ENCODE assay signal across 26 cellular contexts in genomic region chr5:33312631-33313030, GRCh38.
DNase-seq lines count a peak whose midpoint lies in the region; ATAC-seq, FAIRE-seq and TF ChIP-seq lines count a peak whose summit lies in the region.
"Had no signal": no experiment of that assay in that cellular context is flagged by ENCODE, and none has a peak within 500 bp of the region (broad histone marks: within the 10 kb centered on the region; RNA-seq: fewer than 3 reads in every experiment).

No MANE protein-coding gene starts in this region.

- no peak overlapping the region for H3K14ac ChIP-seq in trophoblast cell (ENCODE audit: low read length)

- intact Hi-C loops in OCI-LY7 (cut with micrococcal nuclease; ENCODE audit: unreplicated experiment) = no loop called here

- no peaks in the 10 kb centered on the region for H3K79me1 ChIP-seq in trophoblast cell (ENCODE audit: low read length)

- no peak overlapping the region for H2BK120ac ChIP-seq in trophoblast cell (ENCODE audit: insufficient read depth, low read length, poor library complexity)

- no peaks in the 10 kb centered on the region for H3K9me2 ChIP-seq in OCI-LY7 (ENCODE audit: insufficient read depth, low read length)

- no peak overlapping the region for H4K91ac ChIP-seq in trophoblast cell (ENCODE audit: low read depth, low read length)

- peak overlapping the region; percentile 46; the same call in 2 of the 3 replicates for H3K4me2 ChIP-seq in A549
- H3K4me2 ChIP-seq in OCI-LY7 (ENCODE audit: low read length) = no peak overlapping the region
- H3K4me2 ChIP-seq in keratinocyte (ENCODE audit: control insufficient read depth, extremely low read depth, insufficient read depth, low read depth, low read length) = no peak overlapping the region
- no peak overlapping the region for H3K4me2 ChIP-seq in trophoblast cell (ENCODE audit: low read length)
- H3K4me2 ChIP-seq: BLaER1, KMS-11 had no signal

- ATAC-seq in A549 = no peak
- ATAC-seq: activated naive CD8-positive, alpha-beta T cell treated with anti-CD3 and anti-CD28 coated beads, Interleukin-2, amount 50 U/mL, for 24 hours; left ventricle myocardium superior; naive thymus-derived CD8-positive, alpha-beta T cell had no signal

- POLR2A ChIA-PET in A549 (lab: Yijun Ruan, JAX) = interaction anchor here (0.5 to 1.2 kb wide), 2 partner anchors 9 to 220 kb away, joined by 4 read pairs; no protein-coding TSS in a partner anchor
- POLR2A ChIA-PET in OCI-LY7 (lab: Charles Lee) = interaction anchor here (0.8 to 1.7 kb wide), 3 partner anchors 18 to 57 kb away, joined by 3 read pairs; no protein-coding TSS in a partner anchor

- H3K18ac ChIP-seq in trophoblast cell (ENCODE audit: low read length) = no peak overlapping the region

- H4K8ac ChIP-seq in trophoblast cell (ENCODE audit: low read depth, low read length) = no peak overlapping the region

- no peak for TF ChIP-seq RAD21 in A549 (conservative IDR thresholded peaks at IDR 0.05 in 1 of 2, IDR thresholded peaks at IDR 0.05 in 1 of 2)

- H3K9me3 ChIP-seq in A549 = peaks cover 15% of the 10 kb centered on the region
- H3K9me3 ChIP-seq in OCI-LY7 (ENCODE audit: low read length) = peaks cover 16% of the 10 kb centered on the region; the same call in 1 of the 2 replicates
- no peaks in the 10 kb centered on the region for H3K9me3 ChIP-seq in keratinocyte (ENCODE audit: control insufficient read depth, low read depth, low read length)
- H3K9me3 ChIP-seq in trophoblast cell (ENCODE audit: insufficient read depth, low read depth, low read length) = no peaks in the 10 kb centered on the region
- H3K9me3 ChIP-seq: BLaER1, tibial nerve had no signal

- H3K79me2 ChIP-seq in OCI-LY7 (ENCODE audit: insufficient read depth, low read depth, low read length) (no peaks in the 10 kb centered on the region), keratinocyte (ENCODE audit: control insufficient read depth, insufficient read depth, low read length) (no peaks in the 10 kb centered on the region), trophoblast cell (ENCODE audit: control insufficient read depth, insufficient read depth, low read length, poor library complexity) (no peaks in the 10 kb centered on the region)

- H3K4me1 ChIP-seq in A549 = peaks cover 23% of the 10 kb centered on the region
- no peaks in the 10 kb centered on the region for H3K4me1 ChIP-seq in OCI-LY7 (ENCODE audit: insufficient read depth, low read length, poor library complexity, severe bottlenecking)
- peaks cover 47% of the 10 kb centered on the region for H3K4me1 ChIP-seq in keratinocyte (ENCODE audit: control insufficient read depth, extremely low read depth, insufficient read depth, low read length)
- no peaks in the 10 kb centered on the region for H3K4me1 ChIP-seq in trophoblast cell (ENCODE audit: control insufficient read depth in 1 of 2, insufficient read depth in 2 of 2, low read length in 2 of 2)

- H3K9ac ChIP-seq in keratinocyte (ENCODE audit: control insufficient read depth, extremely low read depth, insufficient read depth, low read length) = peak overlapping the region; percentile 1
- no peak overlapping the region for H3K9ac ChIP-seq in trophoblast cell (ENCODE audit: low read length)
- H3K9ac ChIP-seq: BLaER1, KMS-11 had no signal

- no peaks in the 10 kb centered on the region for H3K36me3 ChIP-seq in OCI-LY7 (ENCODE audit: insufficient read depth, low read length)
- H3K36me3 ChIP-seq in keratinocyte (ENCODE audit: control insufficient read depth in 2 of 2, extremely low read depth in 1 of 2, insufficient read depth in 2 of 2, low read length in 2 of 2) = no peaks in the 10 kb centered on the region
- H3K36me3 ChIP-seq in trophoblast cell (ENCODE audit: control insufficient read depth in 1 of 2, insufficient read depth in 2 of 2, low read length in 2 of 2) = no peaks in the 10 kb centered on the region
- H3K36me3 ChIP-seq: BLaER1, tibial nerve had no signal

- H3K27me3 ChIP-seq in keratinocyte (ENCODE audit: control insufficient read depth, extremely low read depth, insufficient read depth, low read length) (no peaks in the 10 kb centered on the region), trophoblast cell (ENCODE audit: insufficient read depth, low read length) (no peaks in the 10 kb centered on the region)
- H3K27me3 ChIP-seq: BLaER1, tibial nerve had no signal

- H4K20me1 ChIP-seq in OCI-LY7 (ENCODE audit: insufficient read depth, low read length) (no peaks in the 10 kb centered on the region), keratinocyte (ENCODE audit: control insufficient read depth, extremely low read depth, insufficient read depth, low read length) (no peaks in the 10 kb centered on the region)
- H4K20me1 ChIP-seq: BLaER1 had no signal

- CTCF ChIA-PET in A549 (lab: Yijun Ruan, JAX) (interaction anchor here (1.1 to 6.5 kb wide), 4 partner anchors 11 to 603 kb away, joined by 3 to 54 read pairs (median 4); no protein-coding TSS in a partner anchor), OCI-LY7 (lab: Charles Lee; ENCODE audit: unreplicated experiment) (no interaction called here)

- dilution Hi-C loops in keratinocyte (cut with MboI; ENCODE audit: extremely low pct_ligation_motif_present, low sequenced_read_pairs) = no loop called here

- TF ChIP-seq EP300 in A549 (IDR thresholded peaks at IDR 0.05) = no peak

- TF ChIP-seq CTCF in A549 (IDR thresholded peaks at IDR 0.05) = no peak
- TF ChIP-seq CTCF in OCI-LY7 (conservative IDR thresholded peaks at IDR 0.05; ENCODE audit: low read length) = no peak
- no peak for TF ChIP-seq CTCF in choroid plexus epithelial cell (conservative IDR thresholded peaks at IDR 0.05; ENCODE audit: low read depth, low read length)
- TF ChIP-seq CTCF in keratinocyte (optimal IDR thresholded peaks at IDR 0.05 in 1 of 3, IDR thresholded peaks at IDR 0.05 in 1 of 3, conservative IDR thresholded peaks at IDR 0.05 in 1 of 3; ENCODE audit: extremely low read depth in 1 of 3, insufficient read depth in 2 of 3, low read length in 3 of 3) = no peak

- H3K4ac ChIP-seq in trophoblast cell (ENCODE audit: low read depth, low read length) = no peak overlapping the region

- no TSS peak for BruUV-seq in OCI-LY7 (replicated peaks; lab: Mats Ljungman, UMichigan)

- DNase-seq in A549 (ENCODE audit: low read depth in 1 of 2, low spot score in 1 of 2) (no peak), OCI-LY7 (ENCODE audit: low spot score) (no peak), choroid plexus epithelial cell (ENCODE audit: low read depth) (peak; percentile 39), keratinocyte (ENCODE audit: low read depth, low spot score) (no peak), GM19240 (ENCODE audit: insufficient read length, low spot score) (no peak), trophoblast cell (no peak), T-helper 1 cell (no peak)
- no peak for DNase-seq in activated T-cell treated with anti-CD3 and anti-CD28 coated beads, Interleukin-2, amount 50 U/mL, for 48 hours
- DNase-seq: activated CD4-positive, alpha-beta T cell treated with anti-CD3 and anti-CD28 coated beads for 4 hours; activated naive CD8-positive, alpha-beta T cell treated with anti-CD3 and anti-CD28 coated beads, Interleukin-2, amount 50 U/mL, for 24 hours; activated T-cell treated with anti-CD3 and anti-CD28 coated beads, Interleukin-2, amount 50 U/mL, for 1 hour; COR-L47; DMS79; effector memory CD4-positive, alpha-beta T cell; hypothalamus; left ventricle myocardium superior; naive thymus-derived CD8-positive, alpha-beta T cell; NCI-H1436; NCI-H2081 treated with DMSO at 0.1 percent for 48 hours; nucleus accumbens; stimulated activated CD4-positive, alpha-beta T cell treated with anti-CD3 and anti-CD28 coated beads, Interleukin-2, amount 100 ng/mL, for 48 hours had no signal

- H3K4me3 ChIP-seq in A549 (no peak overlapping the region), OCI-LY7 (ENCODE audit: low read depth, low read length, poor library complexity, severe bottlenecking) (no peak overlapping the region), choroid plexus epithelial cell (ENCODE audit: low read depth, low read length) (no peak overlapping the region), keratinocyte (ENCODE audit: control insufficient read depth in 2 of 3, extremely low read depth in 1 of 3, insufficient read depth in 2 of 3, low read depth in 1 of 3, low read length in 3 of 3) (peak overlapping the region in 1 of 3 experiments; percentile 10), trophoblast cell (ENCODE audit: low read depth, low read length) (no peak overlapping the region)
- H3K4me3 ChIP-seq: BLaER1, tibial nerve had no signal

- H3K23ac ChIP-seq in trophoblast cell (ENCODE audit: low read length) = no peak overlapping the region

- FAIRE-seq in A549 (lab: Jason Lieb, UNC) (no peak), keratinocyte (lab: Jason Lieb, UNC) (no peak)
- FAIRE-seq: GM18507 had no signal

- no peak overlapping the region for H2AK5ac ChIP-seq in trophoblast cell (ENCODE audit: low read length)

- H2BK12ac ChIP-seq in trophoblast cell (ENCODE audit: low read length) = no peak overlapping the region

- TF ChIP-seq POLR2A in A549 (IDR thresholded peaks at IDR 0.05; ENCODE audit: low read length) = no peak

- H2AFZ ChIP-seq in OCI-LY7 (ENCODE audit: low read length) = 0 out of 2 replicates have a peak overlapping the region, but pooled peaks have one; percentile 13
- peak overlapping the region; percentile 50 for H2AFZ ChIP-seq in keratinocyte (ENCODE audit: control insufficient read depth, low read length)
- no peak overlapping the region for H2AFZ ChIP-seq in trophoblast cell (ENCODE audit: insufficient read depth, low read length, poor library complexity)

- WGBS in A549 (ENCODE audit: missing lambda C conversion rate) = 100% methylated on average over 1 of the region's 1 CpG
- WGBS in trophoblast cell (ENCODE audit: extremely low coverage, insufficient coverage, insufficient read length) = no CpG with 5 or more reads among the region's 1 CpG

- H2BK5ac ChIP-seq in trophoblast cell (ENCODE audit: low read depth, low read length, poor library complexity) = no peak overlapping the region

- peak overlapping the region; percentile 58 to 77 for H3K27ac ChIP-seq in A549
- no peak overlapping the region for H3K27ac ChIP-seq in OCI-LY7 (ENCODE audit: low read depth, low read length, poor library complexity, severe bottlenecking)
- peak overlapping the region; percentile 82 for H3K27ac ChIP-seq in keratinocyte (ENCODE audit: control insufficient read depth, insufficient read depth, low read length)
- no peak overlapping the region for H3K27ac ChIP-seq in trophoblast cell (ENCODE audit: low read depth, low read length)
- H3K27ac ChIP-seq: BLaER1, KMS-11, tibial nerve, VCaP had no signal

- no peak overlapping the region for H4K12ac ChIP-seq in trophoblast cell (ENCODE audit: low read depth, low read length)

- H3K9me1 ChIP-seq in keratinocyte (ENCODE audit: control insufficient read depth, extremely low read depth, insufficient read depth, low read length) = no peaks in the 10 kb centered on the region

Comparison
In these comparisons a context has a peak if more than half of its experiments do, and no peak if none do; other contexts are left out.
1. H3K27ac ChIP-seq: peak in A549 (2 of 2) and keratinocyte (single experiment); none in OCI-LY7 (single experiment) and trophoblast cell (single experiment).